8 cellular contexts compared by ENCODE assay signal in genomic region chr1:23020731-23021130, GRCh38. TPM values are rescaled to one million over a fixed set of nuclear protein-coding genes. Genes with fewer than 3 reads are reported as not detected.
DNase-seq lines count a peak whose midpoint lies in the region; ATAC-seq and TF ChIP-seq lines count a peak whose summit lies in the region.

No MANE protein-coding gene starts in this region.

- H3K79me2 ChIP-seq in Loucy (ENCODE audit: insufficient read depth, low read length), result peaks cover 64% of the 10 kb centered on the region

- POLR2A ChIA-PET in CD4-positive, alpha-beta memory T cell (lab: Charles Lee; ENCODE audit: partially characterized antibody), result no interaction called here

- H3K9me3 Mint-ChIP-seq in CD4-positive, alpha-beta memory T cell, result peaks cover 0 to 11% (median 5%) of the 10 kb centered on the region in 8 donors
- H3K9me3 Mint-ChIP-seq in neural crest cell, result peaks cover 6% of the 10 kb centered on the region

- DNase-seq in CD4-positive, alpha-beta memory T cell, result no peak
- no peak for DNase-seq in colonic mucosa
- DNase-seq in neural crest cell (ENCODE audit: low read depth, low spot score), result no peak
- DNase-seq in NCI-H345 treated with DMSO at 0.1 percent for 48 hours (lab: John Stamatoyannopoulos, UW; ENCODE audit: unreplicated experiment), result no peak

- H3F3A ChIP-seq in Loucy (ENCODE audit: low read depth), result no peaks in the 10 kb centered on the region

- H3K9me3 ChIP-seq in CD4-positive, alpha-beta memory T cell (ENCODE audit: control insufficient read depth in 1 of 2, low read length in 2 of 2), result no peaks in the 10 kb centered on the region
- H3K9me3 ChIP-seq in Loucy (ENCODE audit: insufficient read depth, low read depth, low read length) (no peaks in the 10 kb centered on the region), colonic mucosa (no peaks in the 10 kb centered on the region)

- H3K4me1 Mint-ChIP-seq in CD4-positive, alpha-beta memory T cell, result peaks cover 32 to 58% (median 45%) of the 10 kb centered on the region in 4 donors
- peaks cover 36% of the 10 kb centered on the region for H3K4me1 Mint-ChIP-seq in neural crest cell

- no peaks in the 10 kb centered on the region for H3K27me3 Mint-ChIP-seq in CD4-positive, alpha-beta memory T cell
- no peaks in the 10 kb centered on the region for H3K27me3 Mint-ChIP-seq in neural crest cell (ENCODE audit: low read depth)

- H3K27ac Mint-ChIP-seq in CD4-positive, alpha-beta memory T cell, result peak overlapping the region in 5 of 7 donors; percentile 17 to 97 (median 90)
- peak overlapping the region; percentile 98 for H3K27ac Mint-ChIP-seq in neural crest cell (ENCODE audit: unreplicated experiment)

- H3K36me3 Mint-ChIP-seq in CD4-positive, alpha-beta memory T cell, result peaks cover 11 to 21% of the 10 kb centered on the region in 2 donors
- peaks cover 29% of the 10 kb centered on the region for H3K36me3 Mint-ChIP-seq in neural crest cell (ENCODE audit: low read depth)

- peak overlapping the region; percentile 85 to 95 for H3K4me3 ChIP-seq in CD4-positive, alpha-beta memory T cell (ENCODE audit: low read length in 2 of 2)
- H3K4me3 ChIP-seq in Loucy (ENCODE audit: low read length, poor library complexity, severe bottlenecking) (peak overlapping the region; percentile 83), colonic mucosa (peak overlapping the region; percentile 93)

- H4K20me1 ChIP-seq in Loucy (ENCODE audit: insufficient read depth, low read length, poor library complexity, severe bottlenecking), result peaks cover 56% of the 10 kb centered on the region

- H3K27ac ChIP-seq in CD4-positive, alpha-beta memory T cell (ENCODE audit: low read depth, low read length), result no peak overlapping the region
- no peak overlapping the region for H3K27ac ChIP-seq in colonic mucosa

- peaks cover 15% of the 10 kb centered on the region for H3K4me1 ChIP-seq in CD4-positive, alpha-beta memory T cell (ENCODE audit: insufficient read depth, low read length)
- H3K4me1 ChIP-seq in Loucy (ENCODE audit: insufficient read depth, low read length, poor library complexity, severe bottlenecking) (peaks cover 27% of the 10 kb centered on the region), colonic mucosa (no peaks in the 10 kb centered on the region)

- no peaks in the 10 kb centered on the region for H3K27me3 ChIP-seq in CD4-positive, alpha-beta memory T cell (ENCODE audit: insufficient read depth, low read length)
- H3K27me3 ChIP-seq in Loucy (ENCODE audit: insufficient read depth, low read length, poor library complexity, severe bottlenecking) (no peaks in the 10 kb centered on the region), colonic mucosa (no peaks in the 10 kb centered on the region)

- TF ChIP-seq CTCF in Loucy (conservative IDR thresholded peaks at IDR 0.05; ENCODE audit: low read length) (no peak), colonic mucosa (IDR thresholded peaks at IDR 0.05) (no peak), neural crest cell (conservative IDR thresholded peaks at IDR 0.05) (no peak)

- H2AFZ ChIP-seq in Loucy (ENCODE audit: low read length), result no peak overlapping the region

- H3K9ac ChIP-seq in Loucy (ENCODE audit: low read depth, low read length, poor library complexity, severe bottlenecking), result peak overlapping the region; percentile 95
- peak overlapping the region in 1 of 2 donors; percentile 27 for H3K9ac ChIP-seq in colonic mucosa (ENCODE audit: low read depth in 2 of 2, low read length in 2 of 2)

- no peak for ATAC-seq in GM18870 (IDR thresholded peaks at IDR 0.05; ENCODE audit: unreplicated experiment)
- no peak for ATAC-seq in GM18502 (IDR thresholded peaks at IDR 0.05; ENCODE audit: poor library complexity, unreplicated experiment)
- no peak for ATAC-seq in GM21515 (IDR thresholded peaks at IDR 0.05; ENCODE audit: unreplicated experiment)

- peak overlapping the region; percentile 96 to 99 (median 96) for H3K4me3 Mint-ChIP-seq in CD4-positive, alpha-beta memory T cell
- H3K4me3 Mint-ChIP-seq in neural crest cell, result peak overlapping the region; percentile 96

- no peaks in the 10 kb centered on the region for H3K36me3 ChIP-seq in CD4-positive, alpha-beta memory T cell (ENCODE audit: insufficient read depth, low read length)
- H3K36me3 ChIP-seq in Loucy (ENCODE audit: insufficient read depth, low read length), result no peaks in the 10 kb centered on the region
- H3K36me3 ChIP-seq in colonic mucosa, result no peaks in the 10 kb centered on the region

- H3K9me2 ChIP-seq in Loucy (replicated peaks; ENCODE audit: low read depth, low read length), result no peaks in the 10 kb centered on the region

- CTCF ChIA-PET in CD4-positive, alpha-beta memory T cell (lab: Charles Lee; ENCODE audit: partially characterized antibody), result no interaction called here

- peak overlapping the region; percentile 81 for H3K4me2 ChIP-seq in Loucy (ENCODE audit: low read depth, low read length, poor library complexity, severe bottlenecking)

- intact Hi-C loops in CD4-positive, alpha-beta memory T cell (cut with micrococcal nuclease), result no loop called here
- intact Hi-C loops in colonic mucosa (cut with DNase I), result no loop called here

RNA-seq across cellular contexts. Expression of gene KDM1A, which starts 1.5 kb away (rescaled TPM):
- total RNA-seq in CD4-positive, alpha-beta memory T cell, result 10 to 100 TPM; 43.2 TPM
- 10 to 100 TPM; 39.6 to 47.2 TPM for polyA plus RNA-seq in CD4-positive, alpha-beta memory T cell
- 10 to 100 TPM; 59.2 to 72.6 TPM for total RNA-seq in colonic mucosa
- 256 and 258 TPM in 2 replicates for total RNA-seq in neural crest cell

RNA-seq across cellular contexts. Expression of gene TEX46, which starts 5.1 kb away (rescaled TPM):
- 1 to 10 TPM; 1.1 to 2.0 TPM for total RNA-seq in CD4-positive, alpha-beta memory T cell
- polyA plus RNA-seq in CD4-positive, alpha-beta memory T cell, result not detected
- total RNA-seq in colonic mucosa (not detected), neural crest cell (not detected in 2 replicates)

RNA-seq across cellular contexts. Expression of gene LACTBL1, which starts 48.1 kb away (rescaled TPM):
- total RNA-seq in CD4-positive, alpha-beta memory T cell, result not detected
- not detected for polyA plus RNA-seq in CD4-positive, alpha-beta memory T cell
- total RNA-seq in colonic mucosa, result not detected
- not detected in 2 replicates for total RNA-seq in neural crest cell
